ENCODE assay signal across 10 cellular contexts in the genomic region with DNA sequence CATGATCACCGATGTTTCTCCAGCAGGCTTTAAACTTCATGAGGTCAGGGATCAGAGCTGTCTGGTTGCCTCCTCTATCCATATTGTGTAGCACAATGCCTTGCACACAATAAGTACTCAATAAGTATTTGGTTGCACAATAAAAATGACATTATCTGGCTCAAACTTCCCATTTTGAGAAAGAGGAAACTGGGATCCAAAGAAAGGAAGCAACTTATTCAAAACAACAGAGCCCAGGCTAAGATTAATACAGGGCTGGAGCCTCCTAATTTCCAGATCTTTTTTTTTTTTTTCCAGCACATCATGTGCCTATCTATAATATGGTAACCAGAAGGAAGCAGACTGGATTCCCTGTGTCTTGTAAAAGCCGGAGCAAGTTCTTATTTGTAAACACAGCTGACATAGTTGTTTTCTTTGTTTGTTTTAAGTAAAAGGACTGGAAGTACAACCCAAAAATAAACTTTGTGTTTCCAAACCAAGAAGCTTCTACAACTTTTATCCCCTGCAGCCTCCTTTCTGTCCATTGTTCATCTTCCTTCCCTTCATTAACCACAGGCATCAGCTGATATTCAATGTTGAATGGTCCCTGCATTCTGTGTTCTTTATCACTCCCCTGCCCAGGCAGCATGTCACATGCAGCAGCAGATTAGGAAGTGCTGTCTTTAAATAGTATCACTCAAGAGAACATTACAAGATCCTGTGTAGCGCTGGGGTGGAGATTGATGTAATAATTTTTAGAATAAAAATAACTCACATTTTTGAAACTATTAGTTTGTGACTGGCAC.
DNase-seq lines count a peak whose midpoint lies in the region; ATAC-seq and TF ChIP-seq lines count a peak whose summit lies in the region.
"Had no signal": no experiment of that assay in that cellular context is flagged by ENCODE, and none has a peak within 500 bp of the region (broad histone marks: within the 10 kb centered on the region; RNA-seq: fewer than 3 reads in every experiment).

No MANE protein-coding gene starts in this region.

- H3K9me3 Mint-ChIP-seq in Calu3 (ENCODE audit: low read depth, unreplicated experiment) = no peaks in the 10 kb centered on the region

- H3K36me3 ChIP-seq in psoas muscle (ENCODE audit: insufficient read depth in 1 of 2, low read depth in 1 of 2) = peaks cover 0 to 3% of the 10 kb centered on the region in 2 donors
- H3K36me3 ChIP-seq: brain microvascular endothelial cell had no signal

- BruUV-seq in Calu3 (replicated peaks; lab: Mats Ljungman, UMichigan) = no TSS peak

- no peak overlapping the region for H3K4me3 ChIP-seq in psoas muscle

- H3K4me1 Mint-ChIP-seq in Calu3 (ENCODE audit: low read depth, unreplicated experiment) = peaks cover 13% of the 10 kb centered on the region

- DNase-seq in CD1c-positive myeloid dendritic cell (ENCODE audit: extremely low spot score) (peak; percentile 89), amniotic epithelial cell (ENCODE audit: low read depth) (peak; percentile 28), left cardiac atrium (peak; percentile 33), psoas muscle (no peak), NCI-H446 (lab: John Stamatoyannopoulos, UW) (no peak), Calu3 (no peak)
- DNase-seq: brain microvascular endothelial cell, NCI-H510A had no signal

- no peak for TF ChIP-seq CTCF in psoas muscle (IDR thresholded peaks at IDR 0.05)
- TF ChIP-seq CTCF in Calu3 (IDR thresholded peaks at IDR 0.05; ENCODE audit: unreplicated experiment) = no peak

- intact Hi-C loops in left cardiac atrium (cut with DNase I) (no loop called here), psoas muscle (cut with DNase I) (no loop called here), Calu3 (cut with micrococcal nuclease; ENCODE audit: unreplicated experiment) (no loop called here)

- H3K9me3 ChIP-seq in psoas muscle = no peaks in the 10 kb centered on the region

- no peak overlapping the region for H3K4me3 Mint-ChIP-seq in Calu3 (ENCODE audit: low read depth, unreplicated experiment)

- ATAC-seq in left cardiac atrium (peak; percentile 90 to 91), psoas muscle (peak in 3 of 4 donors; percentile 66 to 91 (median 85)), GM18870 (IDR thresholded peaks at IDR 0.05; ENCODE audit: unreplicated experiment) (no peak), HG02970 (IDR thresholded peaks at IDR 0.05; ENCODE audit: low FRiP score, unreplicated experiment) (no peak)

- H3K27ac ChIP-seq in psoas muscle = peak overlapping the region; percentile 61
- H3K27ac ChIP-seq: brain microvascular endothelial cell had no signal

- H3K27ac Mint-ChIP-seq in Calu3 (ENCODE audit: unreplicated experiment) = no peak overlapping the region

- WGBS in psoas muscle, 3 donors = 41 to 61% (median 58%) methylated on average over 3 of the region's 3 CpGs

- H3K36me3 Mint-ChIP-seq in Calu3 (ENCODE audit: insufficient read depth, unreplicated experiment) = no peaks in the 10 kb centered on the region

- H3K4me1 ChIP-seq in psoas muscle = peaks cover 24% of the 10 kb centered on the region

- CTCF ChIA-PET in Calu3 (lab: Charles Lee) = no interaction called here

- H3K27me3 Mint-ChIP-seq in Calu3 (ENCODE audit: unreplicated experiment) = no peaks in the 10 kb centered on the region

- H3K27me3 ChIP-seq in psoas muscle (ENCODE audit: insufficient read depth in 3 of 3, low read length in 2 of 3) = no peaks in the 10 kb centered on the region
- H3K27me3 ChIP-seq: brain microvascular endothelial cell had no signal

Comparison
In these comparisons a context has a peak if more than half of its experiments do, and no peak if none do; other contexts are left out.
1. DNase-seq: peak in CD1c-positive myeloid dendritic cell (single experiment), amniotic epithelial cell (single experiment) and left cardiac atrium (single experiment); none in psoas muscle (0 of 2), NCI-H446 (0 of 2) and Calu3 (single experiment).
2. ATAC-seq: peak in left cardiac atrium (2 of 2) and psoas muscle (3 of 4); none in GM18870 (single experiment) and HG02970 (single experiment).